In the genomic region with DNA sequence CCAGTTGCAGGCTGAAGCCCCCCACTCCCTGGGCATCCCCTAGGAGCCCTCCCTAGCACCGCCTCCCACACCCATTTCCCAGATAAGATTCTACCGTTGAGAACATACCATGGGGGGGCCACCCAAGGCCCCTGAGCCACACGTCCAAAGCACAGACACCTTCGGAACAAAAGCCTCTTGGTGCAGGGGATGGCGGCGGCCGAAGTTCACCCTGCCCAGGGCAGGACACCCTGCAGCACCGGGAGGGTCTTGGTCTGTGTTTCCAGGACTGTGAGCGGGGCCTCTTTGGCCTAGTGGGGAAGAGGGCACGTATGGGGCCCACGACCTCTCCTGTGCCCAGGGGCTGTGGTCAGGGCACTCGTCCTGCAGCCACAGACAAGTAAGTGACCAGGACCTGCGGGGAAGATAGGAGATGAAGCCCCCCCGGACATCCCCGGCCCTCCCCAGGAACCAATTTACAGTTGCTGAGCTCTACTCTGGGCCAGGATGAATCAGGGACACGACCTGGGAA, we compare ENCODE assay signal across 16 cellular contexts.
"Had no signal": no experiment of that assay in that cellular context is flagged by ENCODE, and none has a peak within 500 bp of the region (broad histone marks: within the 10 kb centered on the region; RNA-seq: fewer than 3 reads in every experiment).

No MANE protein-coding gene starts in this region.

- H3K4me3 Mint-ChIP-seq: activated CD4-positive, alpha-beta T cell treated with anti-CD3 and anti-CD28 coated beads, Interleukin-2, amount 10 ng/mL, durations not matched to agents 24 days and 14 days; activated naive CD8-positive, alpha-beta T cell treated with anti-CD3 and anti-CD28 coated beads for 36 hours; dendritic cell treated with granulocyte-macrophage colony-stimulating factor and Interleukin-4, amounts not matched to agents 40 ng/mL and 50 ng/mL, for 4 days; immature natural killer cell; natural killer cell treated with Interleukin-12 subunit alpha and Interleukin-12 subunit beta and Interleukin-15 and Interleukin-18, amount 100 ng/mL, for 72 hours; stimulated activated naive CD8-positive, alpha-beta T cell treated with anti-CD3 and anti-CD28 coated beads, Interleukin-15, amount 100 ng/mL, for 72 hours; T-helper 17 cell had no signal

- H3K4me3 ChIP-seq: spleen, testis, upper lobe of left lung had no signal

- H3K36me3 Mint-ChIP-seq: activated naive CD8-positive, alpha-beta T cell treated with anti-CD3 and anti-CD28 coated beads for 36 hours; immature natural killer cell; natural killer cell treated with Interleukin-12 subunit alpha and Interleukin-12 subunit beta and Interleukin-15 and Interleukin-18, amount 100 ng/mL, for 72 hours had no signal

- ATAC-seq: natural killer cell treated with Interleukin-12 subunit alpha and Interleukin-12 subunit beta and Interleukin-15 and Interleukin-18, amount 100 ng/mL, for 72 hours; stimulated activated naive CD8-positive, alpha-beta T cell treated with anti-CD3 and anti-CD28 coated beads, Interleukin-15, amount 100 ng/mL, for 72 hours; T-helper 17 cell had no signal

- H3K9me3 ChIP-seq: spleen, testis, upper lobe of left lung had no signal

- H3K27ac ChIP-seq: brain microvascular endothelial cell, spleen, testis, upper lobe of left lung had no signal

- H3K27me3 Mint-ChIP-seq: activated CD4-positive, alpha-beta T cell treated with anti-CD3 and anti-CD28 coated beads, Interleukin-2, amount 10 ng/mL, durations not matched to agents 24 days and 14 days; activated naive CD8-positive, alpha-beta T cell treated with anti-CD3 and anti-CD28 coated beads for 36 hours; dendritic cell treated with granulocyte-macrophage colony-stimulating factor and Interleukin-4, amounts not matched to agents 40 ng/mL and 50 ng/mL, for 4 days; natural killer cell treated with Interleukin-12 subunit alpha and Interleukin-12 subunit beta and Interleukin-15 and Interleukin-18, amount 100 ng/mL, for 72 hours; stimulated activated naive CD8-positive, alpha-beta T cell treated with anti-CD3 and anti-CD28 coated beads, Interleukin-15, amount 100 ng/mL, for 72 hours had no signal

- H3K9me3 Mint-ChIP-seq: activated CD4-positive, alpha-beta T cell treated with anti-CD3 and anti-CD28 coated beads, Interleukin-2, amount 10 ng/mL, durations not matched to agents 24 days and 14 days; activated naive CD8-positive, alpha-beta T cell treated with anti-CD3 and anti-CD28 coated beads for 36 hours; dendritic cell treated with granulocyte-macrophage colony-stimulating factor and Interleukin-4, amounts not matched to agents 40 ng/mL and 50 ng/mL, for 4 days; immature natural killer cell; natural killer cell treated with Interleukin-12 subunit alpha and Interleukin-12 subunit beta and Interleukin-15 and Interleukin-18, amount 100 ng/mL, for 72 hours; stimulated activated naive CD8-positive, alpha-beta T cell treated with anti-CD3 and anti-CD28 coated beads, Interleukin-15, amount 100 ng/mL, for 72 hours had no signal

- DNase-seq: activated CD4-positive, alpha-beta T cell treated with anti-CD3 and anti-CD28 coated beads, Interleukin-2, amount 10 ng/mL, durations not matched to agents 24 days and 14 days; activated gamma-delta T cell treated with Interleukin-2 at 50 U/mL for 16 hours; activated naive CD8-positive, alpha-beta T cell treated with anti-CD3 and anti-CD28 coated beads for 36 hours; brain microvascular endothelial cell; effector memory CD4-positive, alpha-beta T cell; foreskin melanocyte; immature natural killer cell; mesendoderm; spleen; stimulated activated naive CD8-positive, alpha-beta T cell treated with anti-CD3 and anti-CD28 coated beads, Interleukin-15, amount 100 ng/mL, for 72 hours; T-helper 17 cell had no signal

- H3K4me1 Mint-ChIP-seq: activated CD4-positive, alpha-beta T cell treated with anti-CD3 and anti-CD28 coated beads, Interleukin-2, amount 10 ng/mL, durations not matched to agents 24 days and 14 days; immature natural killer cell; stimulated activated naive CD8-positive, alpha-beta T cell treated with anti-CD3 and anti-CD28 coated beads, Interleukin-15, amount 100 ng/mL, for 72 hours had no signal

- H3K36me3 ChIP-seq: brain microvascular endothelial cell, spleen, upper lobe of left lung had no signal

- H3K27me3 ChIP-seq: brain microvascular endothelial cell, testis, upper lobe of left lung had no signal

- H3K27ac Mint-ChIP-seq: activated CD4-positive, alpha-beta T cell treated with anti-CD3 and anti-CD28 coated beads, Interleukin-2, amount 10 ng/mL, durations not matched to agents 24 days and 14 days; activated naive CD8-positive, alpha-beta T cell treated with anti-CD3 and anti-CD28 coated beads for 36 hours; dendritic cell treated with granulocyte-macrophage colony-stimulating factor and Interleukin-4, amounts not matched to agents 40 ng/mL and 50 ng/mL, for 4 days; immature natural killer cell; natural killer cell treated with Interleukin-12 subunit alpha and Interleukin-12 subunit beta and Interleukin-15 and Interleukin-18, amount 100 ng/mL, for 72 hours; progenitor cell of endocrine pancreas; T-helper 17 cell had no signal
